In genomic region chr14:105723776-105724175, GRCh38 we compare ENCODE assay signal across 8 cellular contexts.
A peak's percentile ranks its signal among the peaks of the same experiment; 100 is the strongest.
DNase-seq lines count a peak whose midpoint lies in the region; ATAC-seq and TF ChIP-seq lines count a peak whose summit lies in the region.
"Not testable (repeated sequence)": the region's sequence is repeated elsewhere in the genome, so short reads cannot be mapped to it uniquely, and the experiment has no call there.

No MANE protein-coding gene starts in this region.

- peaks cover 12% of the 10 kb centered on the region for H3K4me1 Mint-ChIP-seq in CD14-positive monocyte
- not testable (repeated sequence) for H3K4me1 Mint-ChIP-seq in memory B cell

- ATAC-seq in RWPE2 (ENCODE audit: low read depth); Right ventricle myocardium superior (ENCODE audit: poor library complexity); left lobe of liver; aorta (ENCODE audit: low FRiP score): not testable (repeated sequence)
- peak; percentile 52 for ATAC-seq in memory B cell (ENCODE audit: low read depth)

- not testable (repeated sequence) for H3K36me3 ChIP-seq in RWPE2 (ENCODE audit: low read depth); suprapubic skin; aorta (ENCODE audit: control insufficient read depth in 1 of 2, insufficient read depth in 2 of 2, low read length in 1 of 2)

- not testable (repeated sequence) for H3K9me3 Mint-ChIP-seq in CD14-positive monocyte, memory B cell

- H3K27me3 ChIP-seq in RWPE2 (ENCODE audit: insufficient read depth, poor library complexity, severe bottlenecking); suprapubic skin; aorta (ENCODE audit: control insufficient read depth in 1 of 2, insufficient read depth in 2 of 2, low read length in 1 of 2): not testable (repeated sequence)

- WGBS in suprapubic skin, result 95% methylated on average over 11 of the region's 15 CpGs
- whole genome bisulfite sequencing in aorta, 2 donors, result 87 to 89% methylated on average over 15 of the region's 15 CpGs

- not testable (repeated sequence) for TF ChIP-seq EP300 in suprapubic skin (IDR thresholded peaks at IDR 0.05)

- not testable (repeated sequence) for H3K27me3 Mint-ChIP-seq in CD14-positive monocyte (ENCODE audit: low read depth in 3 of 3); memory B cell

- not testable (repeated sequence) for H3K36me3 Mint-ChIP-seq in CD14-positive monocyte, memory B cell

- H3K4me3 Mint-ChIP-seq in CD14-positive monocyte, memory B cell: not testable (repeated sequence)

- not testable (repeated sequence) for H3K9me3 ChIP-seq in RWPE2 (ENCODE audit: severe bottlenecking); suprapubic skin; aorta (ENCODE audit: control insufficient read depth, low read length)

- H3K4me3 ChIP-seq in RWPE2 (ENCODE audit: severe bottlenecking); suprapubic skin; aorta (ENCODE audit: low read length in 2 of 2): not testable (repeated sequence)

- not testable (repeated sequence) for TF ChIP-seq CTCF in CD14-positive monocyte (IDR thresholded peaks at IDR 0.05); RWPE2 (IDR thresholded peaks at IDR 0.05; ENCODE audit: poor library complexity, severe bottlenecking); suprapubic skin (IDR thresholded peaks at IDR 0.05)

- DNase-seq in CD14-positive monocyte (ENCODE audit: low spot score), result peak; percentile 19
- peak; percentile 46 for DNase-seq in RWPE2 (ENCODE audit: low spot score)
- peak; percentile 13 for DNase-seq in Right ventricle myocardium superior
- DNase-seq in left lobe of liver (ENCODE audit: low spot score), result peak; percentile 36
- not testable (repeated sequence) for DNase-seq in memory B cell (ENCODE audit: low spot score in 2 of 2)
- DNase-seq in posterior vena cava (ENCODE audit: low spot score), result peak; percentile 74
- peak; percentile 49 to 72 for DNase-seq in suprapubic skin (ENCODE audit: low spot score in 2 of 2)
- DNase-seq in aorta, result peak; percentile 41 to 55

- intact Hi-C loops in CD14-positive monocyte (cut with micrococcal nuclease); Right ventricle myocardium superior (cut with DNase I); posterior vena cava (cut with DNase I); aorta (cut with DNase I): not testable (repeated sequence)

- H3K27ac ChIP-seq in RWPE2 (ENCODE audit: poor library complexity, severe bottlenecking); suprapubic skin; aorta (ENCODE audit: low read depth in 1 of 2, low read length in 2 of 2): not testable (repeated sequence)

- not testable (repeated sequence) for TF ChIP-seq POLR2A in suprapubic skin (IDR thresholded peaks at IDR 0.05)

- H3K4me1 ChIP-seq in RWPE2 (ENCODE audit: insufficient read depth, poor library complexity, severe bottlenecking); suprapubic skin; aorta (ENCODE audit: control insufficient read depth in 1 of 2, insufficient read depth in 2 of 2, low read length in 2 of 2): not testable (repeated sequence)

- not testable (repeated sequence) for H3K27ac Mint-ChIP-seq in CD14-positive monocyte
- H3K27ac Mint-ChIP-seq in memory B cell, result peak overlapping the region; percentile 54
